In genomic region chr5:56532411-56532935, GRCh38 we compare ENCODE assay signal across 21 cellular contexts.
"Had no signal": no experiment of that assay in that cellular context is flagged by ENCODE, and none has a peak within 500 bp of the region (broad histone marks: within the 10 kb centered on the region; RNA-seq: fewer than 3 reads in every experiment).

No MANE protein-coding gene starts in this region.

- H3K9ac ChIP-seq: SK-N-SH had no signal

- H3K36me3 Mint-ChIP-seq: activated naive CD8-positive, alpha-beta T cell treated with anti-CD3 and anti-CD28 coated beads for 36 hours; memory B cell had no signal

- DNase-seq: activated CD4-positive, alpha-beta T cell treated with anti-CD3 and anti-CD28 coated beads, Interleukin-2, amount 50 U/mL, for 48 hours; activated CD8-positive, alpha-beta memory T cell treated with anti-CD3 and anti-CD28 coated beads, Interleukin-2, amount 50 U/mL, for 48 hours; activated naive CD4-positive, alpha-beta T cell treated with Interleukin-2 at 50 U/mL for 16 hours; activated naive CD8-positive, alpha-beta T cell treated with anti-CD3 and anti-CD28 coated beads for 36 hours; activated T-cell treated with anti-CD3 and anti-CD28 coated beads, Interleukin-2, amount 50 U/mL, for 48 hours; amniotic stem cell; cerebellar nuclear complex; kidney glomerular epithelial cell; left ventricle myocardium superior; retina; SK-N-SH; stimulated activated CD4-positive, alpha-beta T cell treated with anti-CD3 and anti-CD28 coated beads, Interleukin-12 subunit alpha, Interleukin-12 subunit beta, amount 100 ng/mL, for 4 hours; stimulated activated CD4-positive, alpha-beta T cell treated with anti-CD3 and anti-CD28 coated beads, Interleukin-4, amount 100 ng/mL, for 4 hours; thyroid gland had no signal

- H3K9me3 Mint-ChIP-seq: activated naive CD8-positive, alpha-beta T cell treated with anti-CD3 and anti-CD28 coated beads for 36 hours; T-helper 2 cell treated with Interferon-gamma antibody and Interleukin-4, amounts not matched to agents 5 μg/mL and 100 μg/mL, for 36 hours had no signal

- H3K27ac ChIP-seq: coronary artery, epithelial cell of prostate, thyroid gland had no signal

- H3K36me3 ChIP-seq: breast epithelium, thyroid gland had no signal

- H3K4me2 ChIP-seq: SK-N-SH had no signal

- H3K9me3 ChIP-seq: breast epithelium, SK-N-SH, thyroid gland had no signal

- H3K27me3 Mint-ChIP-seq: activated naive CD8-positive, alpha-beta T cell treated with anti-CD3 and anti-CD28 coated beads for 36 hours; memory B cell; stimulated activated naive CD8-positive, alpha-beta T cell treated with anti-CD3 and anti-CD28 coated beads, Interleukin-15, Interleukin-2, amounts not matched to agents 100 ng/mL and 50 ng/mL, for 24 hours had no signal

- H3K4me3 Mint-ChIP-seq: activated naive CD8-positive, alpha-beta T cell treated with anti-CD3 and anti-CD28 coated beads for 36 hours; memory B cell; neural crest cell; stimulated activated naive CD8-positive, alpha-beta T cell treated with anti-CD3 and anti-CD28 coated beads, Interleukin-15, Interleukin-2, amounts not matched to agents 100 ng/mL and 50 ng/mL, for 24 hours; T-helper 2 cell treated with Interferon-gamma antibody and Interleukin-4, amounts not matched to agents 5 μg/mL and 100 μg/mL, for 36 hours had no signal

- H3K27me3 ChIP-seq: breast epithelium, thyroid gland had no signal

- H3K4me1 Mint-ChIP-seq: activated naive CD8-positive, alpha-beta T cell treated with anti-CD3 and anti-CD28 coated beads for 36 hours; neural crest cell had no signal

- ATAC-seq: left ventricle myocardium superior had no signal

- H3K4me3 ChIP-seq: breast epithelium, coronary artery, thyroid gland had no signal

- H3K4me1 ChIP-seq: thyroid gland had no signal

- H3K27ac Mint-ChIP-seq: activated naive CD8-positive, alpha-beta T cell treated with anti-CD3 and anti-CD28 coated beads for 36 hours; memory B cell; stimulated activated naive CD8-positive, alpha-beta T cell treated with anti-CD3 and anti-CD28 coated beads, Interleukin-15, Interleukin-2, amounts not matched to agents 100 ng/mL and 50 ng/mL, for 24 hours; T-helper 2 cell treated with Interferon-gamma antibody and Interleukin-4, amounts not matched to agents 5 μg/mL and 100 μg/mL, for 36 hours had no signal
